8 cellular contexts compared by ENCODE assay signal in the genomic region with DNA sequence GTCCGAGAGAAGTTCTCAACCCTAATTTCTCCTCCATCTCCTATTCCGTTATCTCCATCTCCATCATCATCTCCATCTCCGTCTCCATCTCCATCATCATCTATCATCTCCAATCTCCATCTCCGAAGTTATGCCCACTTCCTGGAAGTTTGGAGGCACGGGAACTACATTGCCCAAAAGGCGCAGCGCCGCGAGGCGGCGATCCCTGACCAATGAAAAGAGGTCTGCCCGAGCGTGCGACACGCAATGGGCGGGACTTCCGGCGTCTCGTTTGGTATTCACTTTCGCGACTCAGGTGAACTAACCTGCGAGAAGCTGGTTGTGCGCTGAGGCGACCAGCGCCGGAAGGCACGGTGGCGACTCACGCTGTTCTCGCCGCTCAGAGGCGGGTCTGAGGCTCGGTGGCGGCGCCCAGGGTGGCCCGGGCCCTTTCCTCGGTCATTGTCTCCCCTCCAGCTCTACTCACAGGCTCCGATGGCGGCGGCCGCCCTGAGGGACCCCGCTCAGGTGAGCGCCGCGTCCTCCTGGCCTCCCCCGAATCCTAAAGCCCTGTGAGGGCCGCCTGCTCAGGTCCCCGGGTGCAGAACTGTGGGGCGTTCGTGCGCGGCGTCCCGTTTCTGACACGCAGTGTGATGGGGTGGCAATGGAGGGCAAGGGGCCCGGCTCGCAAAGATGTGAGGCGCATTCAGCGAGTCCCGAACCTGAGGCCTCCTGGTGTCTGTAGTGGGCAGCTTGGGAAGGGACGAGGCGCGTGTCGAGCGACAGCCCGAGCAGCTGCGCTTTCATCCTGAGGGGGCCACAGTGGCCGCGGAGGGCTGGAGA. TPM values are rescaled to one million over a fixed set of nuclear protein-coding genes. Genes with fewer than 3 reads are reported as not detected.
A peak's percentile ranks its signal among the peaks of the same experiment; 100 is the strongest.
DNase-seq lines count a peak whose midpoint lies in the region; ATAC-seq, FAIRE-seq and TF ChIP-seq lines count a peak whose summit lies in the region.
"Not testable (repeated sequence)": the region's sequence is repeated elsewhere in the genome, so short reads cannot be mapped to it uniquely, and the experiment has no call there.

A gene (plus strand): TSS at position 274 of the 822 bp plus-strand sequence. CDS start 201 bp downstream, at position 475.

- TF ChIP-seq POLR2A in GM12892 (IDR thresholded peaks at IDR 0.05; ENCODE audit: low read depth, low read length) = peak; percentile 72; the same call in 1 of the 2 replicates

- H3K36me3 ChIP-seq in upper lobe of right lung = peaks cover 16% of the 10 kb centered on the region

- not testable (repeated sequence) for H3K9me3 ChIP-seq in upper lobe of right lung

- peaks cover 39% of the 10 kb centered on the region for H3K36me3 Mint-ChIP-seq in progenitor cell of endocrine pancreas (ENCODE audit: insufficient read depth)

- intact Hi-C loops in left ventricle myocardium superior (cut with micrococcal nuclease); upper lobe of right lung (cut with DNase I): not testable (repeated sequence)

- peak; percentile 75 for DNase-seq in GM12892 (ENCODE audit: insufficient read length)
- DNase-seq in NCI-H146 (lab: John Stamatoyannopoulos, UW) = peak; percentile 96
- DNase-seq in T-helper 1 cell = peak; percentile 79 to 96 (median 88)
- peak; percentile 81 for DNase-seq in amniotic epithelial cell (ENCODE audit: low read depth)
- peak; percentile 95 for DNase-seq in left ventricle myocardium superior
- peak; percentile 84 for DNase-seq in progenitor cell of endocrine pancreas (ENCODE audit: low spot score, unreplicated experiment)
- peak; percentile 97 for DNase-seq in upper lobe of right lung

- not testable (repeated sequence) for H3K4me1 Mint-ChIP-seq in progenitor cell of endocrine pancreas (ENCODE audit: low read depth)

- peak; percentile 92 for FAIRE-seq in GM12892 (lab: Jason Lieb, UNC)

- not testable (repeated sequence) for H3K27me3 Mint-ChIP-seq in progenitor cell of endocrine pancreas

- TF ChIP-seq CTCF in progenitor cell of endocrine pancreas (IDR thresholded peaks at IDR 0.05; ENCODE audit: unreplicated experiment); upper lobe of right lung (IDR thresholded peaks at IDR 0.05): not testable (repeated sequence)

- ATAC-seq in HG02840 (IDR thresholded peaks at IDR 0.05; ENCODE audit: low FRiP score, unreplicated experiment) (peak; percentile 91), left ventricle myocardium superior (peak; percentile 99), upper lobe of right lung (peak; percentile 99)

- peak within 1 kb of the TSS; percentile 79 for H3K4me3 Mint-ChIP-seq in progenitor cell of endocrine pancreas (ENCODE audit: low read depth)

- peaks cover 37% of the 10 kb centered on the region for H3K9me3 Mint-ChIP-seq in progenitor cell of endocrine pancreas (ENCODE audit: low read depth)

- not testable (repeated sequence) for H3K27me3 ChIP-seq in upper lobe of right lung

- H3K27ac ChIP-seq in upper lobe of right lung = peak within 1 kb of the TSS; percentile 88

- peak within 1 kb of the TSS; percentile 97 for H3K4me3 ChIP-seq in upper lobe of right lung

- peak within 1 kb of the TSS; percentile 58 for H3K27ac Mint-ChIP-seq in progenitor cell of endocrine pancreas

- H3K4me1 ChIP-seq in upper lobe of right lung = not testable (repeated sequence)

RNA-seq across cellular contexts. Expression of the gene that starts here (rescaled TPM):
- 6.2 TPM for polyA plus RNA-seq in GM12892 (2012; ENCODE audit: missing spikeins)
- total RNA-seq in left ventricle myocardium superior (9.1 TPM), progenitor cell of endocrine pancreas (20.3 and 23.4 TPM in 2 replicates), upper lobe of right lung (9.6 TPM)

Comparison
In these comparisons a context has a peak if more than half of its experiments do, and no peak if none do; other contexts are left out.
1. Peak in every context shown above with its lines: DNase-seq, ATAC-seq, H3K4me3 ChIP-seq and H3K27ac ChIP-seq.